ENCODE assay signal across 2 cellular contexts in the genomic region with DNA sequence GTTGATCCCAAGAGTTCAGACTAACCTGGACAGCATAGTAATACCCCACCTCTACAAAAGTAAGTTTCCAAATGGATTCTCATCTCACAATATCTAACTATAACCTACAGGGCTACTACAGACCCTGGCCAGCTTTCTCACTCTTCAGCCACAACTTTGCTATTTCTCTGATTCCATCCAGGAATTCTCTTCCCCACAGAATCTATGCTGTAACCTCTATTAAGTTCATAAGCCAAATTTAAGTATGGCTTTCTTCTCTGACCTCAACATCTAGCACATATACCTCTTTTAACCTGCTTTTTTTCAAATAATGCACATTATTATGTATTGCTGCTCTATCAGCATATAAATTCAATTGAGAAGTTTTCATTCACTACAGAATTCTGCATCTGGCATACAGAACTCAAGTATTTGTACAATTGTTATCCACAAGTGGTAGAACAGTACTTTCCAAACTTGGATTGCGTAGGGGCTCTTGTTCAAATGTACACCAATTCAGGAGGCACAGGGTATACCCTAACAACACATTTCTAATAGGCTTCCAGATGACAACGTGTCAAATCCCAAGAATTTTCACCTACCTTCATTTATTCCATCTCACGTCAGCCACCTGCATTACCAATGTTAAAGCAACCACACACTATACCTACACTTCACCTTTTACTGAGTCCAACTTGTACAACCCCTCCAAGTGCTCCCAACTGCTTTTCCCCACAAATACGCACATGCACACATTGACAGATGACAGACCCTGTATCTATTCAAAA.
TF ChIP-seq lines count a peak whose summit lies in the region.

No MANE protein-coding gene starts in this region.

TF ChIP-seq in PFSK-1, 5 proteins besides CTCF, POLR2A, EP300 and RAD21:
- TF ChIP-seq FOXP2 (optimal IDR thresholded peaks at IDR 0.05; ENCODE audit: borderline replicate concordance, extremely low read depth, extremely low read length, insufficient read depth): no peak
- TF ChIP-seq POLR2AphosphoS5 (IDR thresholded peaks at IDR 0.05; ENCODE audit: low read depth, low read length): peak; percentile 72
- TF ChIP-seq, protein P1, sequence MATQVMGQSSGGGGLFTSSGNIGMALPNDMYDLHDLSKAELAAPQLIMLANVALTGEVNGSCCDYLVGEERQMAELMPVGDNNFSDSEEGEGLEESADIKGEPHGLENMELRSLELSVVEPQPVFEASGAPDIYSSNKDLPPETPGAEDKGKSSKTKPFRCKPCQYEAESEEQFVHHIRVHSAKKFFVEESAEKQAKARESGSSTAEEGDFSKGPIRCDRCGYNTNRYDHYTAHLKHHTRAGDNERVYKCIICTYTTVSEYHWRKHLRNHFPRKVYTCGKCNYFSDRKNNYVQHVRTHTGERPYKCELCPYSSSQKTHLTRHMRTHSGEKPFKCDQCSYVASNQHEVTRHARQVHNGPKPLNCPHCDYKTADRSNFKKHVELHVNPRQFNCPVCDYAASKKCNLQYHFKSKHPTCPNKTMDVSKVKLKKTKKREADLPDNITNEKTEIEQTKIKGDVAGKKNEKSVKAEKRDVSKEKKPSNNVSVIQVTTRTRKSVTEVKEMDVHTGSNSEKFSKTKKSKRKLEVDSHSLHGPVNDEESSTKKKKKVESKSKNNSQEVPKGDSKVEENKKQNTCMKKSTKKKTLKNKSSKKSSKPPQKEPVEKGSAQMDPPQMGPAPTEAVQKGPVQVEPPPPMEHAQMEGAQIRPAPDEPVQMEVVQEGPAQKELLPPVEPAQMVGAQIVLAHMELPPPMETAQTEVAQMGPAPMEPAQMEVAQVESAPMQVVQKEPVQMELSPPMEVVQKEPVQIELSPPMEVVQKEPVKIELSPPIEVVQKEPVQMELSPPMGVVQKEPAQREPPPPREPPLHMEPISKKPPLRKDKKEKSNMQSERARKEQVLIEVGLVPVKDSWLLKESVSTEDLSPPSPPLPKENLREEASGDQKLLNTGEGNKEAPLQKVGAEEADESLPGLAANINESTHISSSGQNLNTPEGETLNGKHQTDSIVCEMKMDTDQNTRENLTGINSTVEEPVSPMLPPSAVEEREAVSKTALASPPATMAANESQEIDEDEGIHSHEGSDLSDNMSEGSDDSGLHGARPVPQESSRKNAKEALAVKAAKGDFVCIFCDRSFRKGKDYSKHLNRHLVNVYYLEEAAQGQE (IDR thresholded peaks at IDR 0.05; ENCODE audit: insufficient read depth in 1 of 2, low read depth in 2 of 2, low read length in 2 of 2): no peak
TF ChIP-seq in PFSK-1: peak in this region for 1.

TF ChIP-seq in HepG2, 621 proteins besides CTCF, POLR2A, EP300 and RAD21:
- TF ChIP-seq POLR2AphosphoS2 (IDR thresholded peaks at IDR 0.05; ENCODE audit: low read depth, low read length) (peak; percentile 39; the same call in 1 of the 2 replicates), PAF1 (CRISPR knock-in tag; IDR thresholded peaks at IDR 0.05) (peak; percentile 73; the same call in 1 of the 2 replicates), POLR2G (IDR thresholded peaks at IDR 0.05; ENCODE audit: low read depth, low read length) (peak; percentile 68), AGO2 (optimal IDR thresholded peaks at IDR 0.05; ENCODE audit: low read depth, low read length) (peak; percentile 48), POLR2AphosphoS5 (IDR thresholded peaks at IDR 0.05; ENCODE audit: low read depth, low read length) (peak; percentile 74), TGIF2 (CRISPR knock-in tag; IDR thresholded peaks at IDR 0.05) (0 out of 2 replicates have a peak, but pooled peaks have one; percentile 12), RBM22 (optimal IDR thresholded peaks at IDR 0.05; ENCODE audit: low read length) (peak; percentile 96), NFIC (IDR thresholded peaks at IDR 0.05; ENCODE audit: low read length) (0 out of 2 replicates have a peak, but pooled peaks have one; percentile 25), PPARG (CRISPR knock-in tag; conservative IDR thresholded peaks at IDR 0.05) (no peak), ZNF652 (CRISPR knock-in tag; IDR thresholded peaks at IDR 0.05; ENCODE audit: borderline replicate concordance, low read depth) (no peak), ZC3H4 (CRISPR knock-in tag; IDR thresholded peaks at IDR 0.05; ENCODE audit: borderline replicate concordance) (peak; percentile 72; the same call in 1 of the 2 replicates), CREM (IDR thresholded peaks at IDR 0.05) (no peak), CREM (CRISPR knock-in tag; IDR thresholded peaks at IDR 0.05) (no peak), ZSCAN30 (CRISPR knock-in tag; IDR thresholded peaks at IDR 0.05) (no peak)
- TF ChIP-seq, protein P2, sequence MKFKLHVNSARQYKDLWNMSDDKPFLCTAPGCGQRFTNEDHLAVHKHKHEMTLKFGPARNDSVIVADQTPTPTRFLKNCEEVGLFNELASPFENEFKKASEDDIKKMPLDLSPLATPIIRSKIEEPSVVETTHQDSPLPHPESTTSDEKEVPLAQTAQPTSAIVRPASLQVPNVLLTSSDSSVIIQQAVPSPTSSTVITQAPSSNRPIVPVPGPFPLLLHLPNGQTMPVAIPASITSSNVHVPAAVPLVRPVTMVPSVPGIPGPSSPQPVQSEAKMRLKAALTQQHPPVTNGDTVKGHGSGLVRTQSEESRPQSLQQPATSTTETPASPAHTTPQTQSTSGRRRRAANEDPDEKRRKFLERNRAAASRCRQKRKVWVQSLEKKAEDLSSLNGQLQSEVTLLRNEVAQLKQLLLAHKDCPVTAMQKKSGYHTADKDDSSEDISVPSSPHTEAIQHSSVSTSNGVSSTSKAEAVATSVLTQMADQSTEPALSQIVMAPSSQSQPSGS (CRISPR knock-in tag; IDR thresholded peaks at IDR 0.05): 0 out of 2 replicates have a peak, but pooled peaks have one; percentile 17
- TF ChIP-seq, protein P3, sequence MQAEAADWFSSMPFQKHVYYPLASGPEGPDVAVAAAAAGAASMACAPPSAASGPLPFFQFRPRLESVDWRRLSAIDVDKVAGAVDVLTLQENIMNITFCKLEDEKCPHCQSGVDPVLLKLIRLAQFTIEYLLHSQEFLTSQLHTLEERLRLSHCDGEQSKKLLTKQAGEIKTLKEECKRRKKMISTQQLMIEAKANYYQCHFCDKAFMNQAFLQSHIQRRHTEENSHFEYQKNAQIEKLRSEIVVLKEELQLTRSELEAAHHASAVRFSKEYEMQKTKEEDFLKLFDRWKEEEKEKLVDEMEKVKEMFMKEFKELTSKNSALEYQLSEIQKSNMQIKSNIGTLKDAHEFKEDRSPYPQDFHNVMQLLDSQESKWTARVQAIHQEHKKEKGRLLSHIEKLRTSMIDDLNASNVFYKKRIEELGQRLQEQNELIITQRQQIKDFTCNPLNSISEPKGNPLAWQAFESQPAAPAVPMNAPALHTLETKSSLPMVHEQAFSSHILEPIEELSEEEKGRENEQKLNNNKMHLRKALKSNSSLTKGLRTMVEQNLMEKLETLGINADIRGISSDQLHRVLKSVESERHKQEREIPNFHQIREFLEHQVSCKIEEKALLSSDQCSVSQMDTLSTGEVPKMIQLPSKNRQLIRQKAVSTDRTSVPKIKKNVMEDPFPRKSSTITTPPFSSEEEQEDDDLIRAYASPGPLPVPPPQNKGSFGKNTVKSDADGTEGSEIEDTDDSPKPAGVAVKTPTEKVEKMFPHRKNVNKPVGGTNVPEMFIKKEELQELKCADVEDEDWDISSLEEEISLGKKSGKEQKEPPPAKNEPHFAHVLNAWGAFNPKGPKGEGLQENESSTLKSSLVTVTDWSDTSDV (CRISPR knock-in tag; IDR thresholded peaks at IDR 0.05): no peak
- TF ChIP-seq, protein P4, sequence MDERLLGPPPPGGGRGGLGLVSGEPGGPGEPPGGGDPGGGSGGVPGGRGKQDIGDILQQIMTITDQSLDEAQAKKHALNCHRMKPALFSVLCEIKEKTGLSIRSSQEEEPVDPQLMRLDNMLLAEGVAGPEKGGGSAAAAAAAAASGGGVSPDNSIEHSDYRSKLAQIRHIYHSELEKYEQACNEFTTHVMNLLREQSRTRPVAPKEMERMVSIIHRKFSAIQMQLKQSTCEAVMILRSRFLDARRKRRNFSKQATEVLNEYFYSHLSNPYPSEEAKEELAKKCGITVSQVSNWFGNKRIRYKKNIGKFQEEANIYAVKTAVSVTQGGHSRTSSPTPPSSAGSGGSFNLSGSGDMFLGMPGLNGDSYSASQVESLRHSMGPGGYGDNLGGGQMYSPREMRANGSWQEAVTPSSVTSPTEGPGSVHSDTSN (CRISPR knock-in tag; IDR thresholded peaks at IDR 0.05): no peak
